Comparison of ENCODE assay signal across 8 cellular contexts in genomic region chr18:45690975-45691815, GRCh38. TPM values are rescaled to one million over a fixed set of nuclear protein-coding genes. Genes with fewer than 3 reads are reported as not detected.
DNase-seq lines count a peak whose midpoint lies in the region; ATAC-seq, FAIRE-seq and TF ChIP-seq lines count a peak whose summit lies in the region.

No MANE protein-coding gene starts in this region.

- CTCF ChIA-PET in A549 (lab: Yijun Ruan, JAX), result interaction anchor here (0.6 to 8.6 kb wide), 14 partner anchors 10 to 245 kb away, joined by 3 to 62 read pairs (median 4); no protein-coding TSS in a partner anchor

- H3K27ac ChIP-seq in A549, result no peak overlapping the region

- DNase-seq in A549 (ENCODE audit: low read depth in 1 of 2, low spot score in 1 of 2) (peak; percentile 31 to 69), GM19239 (ENCODE audit: insufficient read length, low spot score) (peak; percentile 40), NCI-H2227 treated with DMSO at 0.1 percent for 48 hours (lab: John Stamatoyannopoulos, UW) (peak; percentile 77), choroid plexus epithelial cell (ENCODE audit: low read depth) (peak; percentile 88), left kidney (ENCODE audit: low read depth, low spot score) (peak; percentile 92)
- DNase-seq in activated CD4-positive, alpha-beta T cell treated with anti-CD3 and anti-CD28 coated beads for 1 hour, result peak; percentile 62
- peak; percentile 76 to 78 for DNase-seq in stimulated activated CD4-positive, alpha-beta T cell treated with anti-CD3 and anti-CD28 coated beads, Interleukin-2, amount 100 ng/mL, for 48 hours

- POLR2A ChIA-PET in A549 (lab: Yijun Ruan, JAX), result no interaction called here

- TF ChIP-seq EP300 in A549 (IDR thresholded peaks at IDR 0.05), result no peak

- H3K4me1 ChIP-seq in A549, result no peaks in the 10 kb centered on the region

- no peak for TF ChIP-seq POLR2A in A549 (IDR thresholded peaks at IDR 0.05; ENCODE audit: low read length)

- ATAC-seq in A549 (peak; percentile 93 to 97), HG03457 (IDR thresholded peaks at IDR 0.05; ENCODE audit: unreplicated experiment) (no peak)

- FAIRE-seq in A549 (lab: Jason Lieb, UNC), result peak; percentile 49
- peak; percentile 69 for FAIRE-seq in GM19239 (lab: Jason Lieb, UNC)

- peak overlapping the region; percentile 36 for H3K4me2 ChIP-seq in A549

- H3K4me3 ChIP-seq in A549, result no peak overlapping the region
- no peak overlapping the region for H3K4me3 ChIP-seq in choroid plexus epithelial cell (ENCODE audit: low read depth, low read length)

- TF ChIP-seq RAD21 in A549 (conservative IDR thresholded peaks at IDR 0.05 in 1 of 2, IDR thresholded peaks at IDR 0.05 in 1 of 2), result peak; percentile 87 to 95

- TF ChIP-seq CTCF in A549 (IDR thresholded peaks at IDR 0.05) (peak; percentile 79), choroid plexus epithelial cell (conservative IDR thresholded peaks at IDR 0.05; ENCODE audit: low read depth, low read length) (peak; percentile 91)

- H3K9me3 ChIP-seq in A549, result no peaks in the 10 kb centered on the region

- 4% methylated on average over 8 of the region's 12 CpGs for WGBS in A549 (ENCODE audit: missing lambda C conversion rate)

TF ChIP-seq in A549, 52 proteins besides CTCF, POLR2A, EP300 and RAD21:
- TF ChIP-seq MAX (IDR thresholded peaks at IDR 0.05) (peak; percentile 18; the same call in 1 of the 2 replicates), SMC3 (IDR thresholded peaks at IDR 0.05) (peak; percentile 88), EHMT2 (IDR thresholded peaks at IDR 0.05; ENCODE audit: low read depth) (no peak)

RNA-seq across cellular contexts. Expression of gene SLC14A1, which starts 32.8 kb away (rescaled TPM):
- 0.23 and 0.41 TPM in 2 replicates for polyA plus RNA-seq in A549 (2011; rRNA removed)
- 0.05 and 0.08 TPM in 2 replicates for polyA plus RNA-seq in A549 (2012; cell fraction: cytosol; rRNA removed)
- polyA plus RNA-seq in A549 (2012; cell fraction: nucleus; rRNA removed), result 0.18 and 0.30 TPM in 2 replicates
- not detected in 3 replicates for polyA plus RNA-seq in A549 (2017; fragmentation: RNase III; extraction: RNeasy Plus Mini Kit Qiagen cat#74134 plus additional on column Dnase treatment)
- polyA minus RNA-seq in A549 (2011; rRNA and poly(A)+ RNA removed), result 0.68 and 1.2 TPM in 2 replicates

Comparison
In these comparisons a context has a peak if more than half of its experiments do, and no peak if none do; other contexts are left out.
1. DNase-seq: peak in every context shown above with its lines; median percentile 92 in left kidney; 88 in choroid plexus epithelial cell; 77 in NCI-H2227 treated with DMSO at 0.1 percent for 48 hours; 77 in stimulated activated CD4-positive, alpha-beta T cell treated with anti-CD3 and anti-CD28 coated beads, Interleukin-2, amount 100 ng/mL, for 48 hours; 62 in activated CD4-positive, alpha-beta T cell treated with anti-CD3 and anti-CD28 coated beads for 1 hour; 50 in A549; 40 in GM19239.